12 cellular contexts compared by ENCODE assay signal in genomic region chr7:101018271-101019167, GRCh38. TPM values are rescaled to one million over a fixed set of nuclear protein-coding genes. Genes with fewer than 3 reads are reported as not detected.
DNase-seq lines count a peak whose midpoint lies in the region.
"Had no signal": no experiment of that assay in that cellular context is flagged by ENCODE, and none has a peak within 500 bp of the region (broad histone marks: within the 10 kb centered on the region; RNA-seq: fewer than 3 reads in every experiment).

No MANE protein-coding gene starts in this region.

- peaks cover 15% of the 10 kb centered on the region for H3K4me1 ChIP-seq in HUES64 (ENCODE audit: insufficient read depth, low read length)

- H3K4me1 Mint-ChIP-seq in T-helper 1 cell treated with Interleukin-12 subunit alpha and Interleukin-12 subunit beta and Interleukin-4 antibody, amounts not matched to agents 30 μg/mL and 1 μg/mL, for 36 hours (ENCODE audit: low read depth): peaks cover 22% of the 10 kb centered on the region

- H3K9me3 ChIP-seq in HUES64 (ENCODE audit: insufficient read depth, low read depth, low read length): no peaks in the 10 kb centered on the region

- DNase-seq in T-helper 1 cell (no peak), ecto neural progenitor cell (ENCODE audit: low spot score) (peak; percentile 70), retina (peak; percentile 22), RKO (ENCODE audit: low spot score) (no peak), NCI-H2081 (lab: John Stamatoyannopoulos, UW) (no peak), NCI-H526 treated with DMSO at 0.1 percent for 48 hours (lab: John Stamatoyannopoulos, UW) (no peak)
- DNase-seq: kidney, NCI-H1930 had no signal

- H3K27me3 ChIP-seq in HUES64 (ENCODE audit: insufficient read depth, low read length): no peaks in the 10 kb centered on the region

- H3K36me3 Mint-ChIP-seq in T-helper 1 cell treated with Interleukin-12 subunit alpha and Interleukin-12 subunit beta and Interleukin-4 antibody, amounts not matched to agents 30 μg/mL and 1 μg/mL, for 36 hours (ENCODE audit: low read depth): no peaks in the 10 kb centered on the region

- peak overlapping the region; percentile 26 for H3K4me3 Mint-ChIP-seq in T-helper 1 cell treated with Interleukin-12 subunit alpha and Interleukin-12 subunit beta and Interleukin-4 antibody, amounts not matched to agents 30 μg/mL and 1 μg/mL, for 36 hours

- H3K9ac ChIP-seq in HUES64 (ENCODE audit: low read depth, low read length): peak overlapping the region; percentile 16; the same call in 1 of the 2 replicates

- peak overlapping the region; percentile 34 for H3K4me3 ChIP-seq in HUES64 (ENCODE audit: low read length)
- H3K4me3 ChIP-seq: SK-N-MC had no signal

- peak overlapping the region; percentile 65 for H3K27ac Mint-ChIP-seq in T-helper 1 cell treated with Interleukin-12 subunit alpha and Interleukin-12 subunit beta and Interleukin-4 antibody, amounts not matched to agents 30 μg/mL and 1 μg/mL, for 36 hours

- H3K27me3 Mint-ChIP-seq in T-helper 1 cell treated with Interleukin-12 subunit alpha and Interleukin-12 subunit beta and Interleukin-4 antibody, amounts not matched to agents 30 μg/mL and 1 μg/mL, for 36 hours (ENCODE audit: low read depth): no peaks in the 10 kb centered on the region

- peaks cover 3% of the 10 kb centered on the region; the same call in 1 of the 2 replicates for H3K36me3 ChIP-seq in HUES64 (ENCODE audit: insufficient read depth, low read length)

- peak overlapping the region; percentile 68 for H3K27ac ChIP-seq in HUES64 (ENCODE audit: low read depth, low read length)
- H3K27ac ChIP-seq: 22Rv1, SK-N-MC had no signal

- WGBS in HUES64: 15% methylated on average over 13 of the region's 14 CpGs

- H3K9me3 Mint-ChIP-seq in T-helper 1 cell treated with Interleukin-12 subunit alpha and Interleukin-12 subunit beta and Interleukin-4 antibody, amounts not matched to agents 30 μg/mL and 1 μg/mL, for 36 hours: no peaks in the 10 kb centered on the region

RNA-seq across cellular contexts. Expression of gene MUC17, which starts 1.4 kb away (rescaled TPM):
- polyA plus RNA-seq in HUES64 (2013, experiment 1 of 2): not detected
- polyA plus RNA-seq in HUES64 (2013, experiment 2 of 2): not detected

RNA-seq across cellular contexts. Expression of gene MUC12, which starts 49.2 kb away (rescaled TPM):
- 6.7 TPM for polyA plus RNA-seq in HUES64 (2013, experiment 1 of 2)
- polyA plus RNA-seq in HUES64 (2013, experiment 2 of 2): 9.8 TPM

Comparison
In these comparisons a context has a peak if more than half of its experiments do, and no peak if none do; other contexts are left out.
1. DNase-seq: peak in ecto neural progenitor cell (single experiment) and retina (single experiment); none in T-helper 1 cell (0 of 5), RKO (single experiment), NCI-H2081 (0 of 2) and NCI-H526 treated with DMSO at 0.1 percent for 48 hours (single experiment).